Comparison of ENCODE assay signal across 19 cellular contexts in genomic region chrX:150869450-150869849, GRCh38. TPM values are rescaled to one million over a fixed set of nuclear protein-coding genes. Genes with fewer than 3 reads are reported as not detected.
DNase-seq lines count a peak whose midpoint lies in the region; ATAC-seq, FAIRE-seq and TF ChIP-seq lines count a peak whose summit lies in the region.
"Had no signal": no experiment of that assay in that cellular context is flagged by ENCODE, and none has a peak within 500 bp of the region (broad histone marks: within the 10 kb centered on the region; RNA-seq: fewer than 3 reads in every experiment).

No MANE protein-coding gene starts in this region.

- H2AK5ac ChIP-seq in IMR-90 (ENCODE audit: low read depth, low read length): no peak overlapping the region

- H3K9ac ChIP-seq in IMR-90 (ENCODE audit: low read depth, low read length) (no peak overlapping the region), kidney (ENCODE audit: low read length in 2 of 2) (no peak overlapping the region)

- H3K4ac ChIP-seq in IMR-90 (ENCODE audit: low read depth, low read length): no peak overlapping the region

- no peak overlapping the region for H3K4me3 ChIP-seq in IMR-90 (ENCODE audit: insufficient read depth, low read depth, low read length)
- no peak overlapping the region for H3K4me3 ChIP-seq in osteoblast (ENCODE audit: insufficient read depth, low read length)
- H3K4me3 ChIP-seq in kidney (ENCODE audit: low read length in 2 of 2): no peak overlapping the region

- H4K20me1 ChIP-seq in IMR-90 (ENCODE audit: insufficient read depth, low read length) (0 out of 2 replicates have a peak, but pooled peaks cover 4% of the 10 kb centered on the region), osteoblast (ENCODE audit: insufficient read depth, low read length) (no peaks in the 10 kb centered on the region)

- no peak overlapping the region for H3K18ac ChIP-seq in IMR-90 (ENCODE audit: low read depth, low read length)

- H4K91ac ChIP-seq in IMR-90 (ENCODE audit: insufficient read depth, low read depth, low read length): no peak overlapping the region

- dilution Hi-C loops in IMR-90 (cut with HindIII; ENCODE audit: low sequenced_read_pairs, unreplicated experiment): no loop called here

- intact Hi-C loops in IMR-90 (cut with micrococcal nuclease) (no loop called here), left cardiac atrium (cut with DNase I) (no loop called here), kidney (cut with DNase I) (no loop called here)

- H2BK20ac ChIP-seq in IMR-90 (ENCODE audit: low read depth, low read length): no peak overlapping the region

- H3K4me3 Mint-ChIP-seq in activated naive CD4-positive, alpha-beta T cell treated with anti-CD3 and anti-CD28 coated beads, Interleukin-2, amount 50 U/mL, for 24 hours: no peak overlapping the region
- H3K4me3 Mint-ChIP-seq in stimulated activated effector memory CD8-positive, alpha-beta T cell treated with anti-CD3 and anti-CD28 coated beads, Interleukin-12 subunit alpha, Interleukin-12 subunit beta, amount 100 ng/mL, for 72 hours: no peak overlapping the region
- H3K4me3 Mint-ChIP-seq: stimulated activated naive CD8-positive, alpha-beta T cell treated with anti-CD3 and anti-CD28 coated beads, Interleukin-15, Interleukin-2, amounts not matched to agents 100 ng/mL and 50 ng/mL, for 24 hours had no signal

- H3K56ac ChIP-seq in IMR-90 (ENCODE audit: extremely low read depth, insufficient read depth, low read length): no peak overlapping the region

- POLR2A ChIA-PET in IMR-90 (lab: Charles Lee; ENCODE audit: unreplicated experiment): no interaction called here

- H3K27me3 ChIP-seq in IMR-90 (ENCODE audit: control insufficient read depth, insufficient read depth, low read length) (no peaks in the 10 kb centered on the region), osteoblast (ENCODE audit: insufficient read depth, low read length) (no peaks in the 10 kb centered on the region)

- TF ChIP-seq CTCF in IMR-90 (conservative IDR thresholded peaks at IDR 0.05; ENCODE audit: low read depth, low read length) (no peak), osteoblast (IDR thresholded peaks at IDR 0.05; ENCODE audit: extremely low read depth, low read depth, low read length) (no peak), kidney (IDR thresholded peaks at IDR 0.05; ENCODE audit: borderline replicate concordance, extremely low read depth, insufficient read depth) (no peak), GM10266 (IDR thresholded peaks at IDR 0.05; ENCODE audit: control insufficient read depth, insufficient read depth, low read depth, missing control alignments) (no peak)

- TF ChIP-seq POLR2A in IMR-90 (IDR thresholded peaks at IDR 0.05; ENCODE audit: low read depth, low read length): no peak

- H2BK120ac ChIP-seq in IMR-90 (ENCODE audit: low read depth, low read length): no peak overlapping the region

- BruUV-seq in IMR-90 (replicated peaks; lab: Mats Ljungman, UMichigan): no TSS peak

- ATAC-seq in IMR-90 (ENCODE audit: low read depth) (no peak), left cardiac atrium (peak; percentile 61 to 74)
- ATAC-seq in stimulated activated effector memory CD8-positive, alpha-beta T cell treated with anti-CD3 and anti-CD28 coated beads, Interleukin-12 subunit alpha, Interleukin-12 subunit beta, amount 100 ng/mL, for 72 hours: no peak

- no peak for TF ChIP-seq RAD21 in IMR-90 (IDR thresholded peaks at IDR 0.05; ENCODE audit: low read length)

- H3K9me1 ChIP-seq in IMR-90 (ENCODE audit: insufficient read depth, low read length): no peaks in the 10 kb centered on the region; the same call in 1 of the 2 replicates

- no peak overlapping the region for H3K27ac ChIP-seq in IMR-90 (ENCODE audit: insufficient read depth, low read length)
- H3K27ac ChIP-seq in osteoblast (ENCODE audit: low read depth, low read length): no peak overlapping the region
- no peak overlapping the region for H3K27ac ChIP-seq in kidney (ENCODE audit: low read depth in 2 of 2, low read length in 2 of 2)
- H3K27ac ChIP-seq: epithelial cell of prostate, RWPE1 had no signal

- no CpG with 5 or more reads among the region's 3 CpGs for WGBS in IMR-90 (ENCODE audit: extremely low coverage in 2 of 2, insufficient read length in 1 of 2), 2 experiments

- peaks cover 35% of the 10 kb centered on the region for H3K4me1 Mint-ChIP-seq in activated naive CD4-positive, alpha-beta T cell treated with anti-CD3 and anti-CD28 coated beads, Interleukin-2, amount 50 U/mL, for 24 hours
- H3K4me1 Mint-ChIP-seq in stimulated activated effector memory CD8-positive, alpha-beta T cell treated with anti-CD3 and anti-CD28 coated beads, Interleukin-12 subunit alpha, Interleukin-12 subunit beta, amount 100 ng/mL, for 72 hours: peaks cover 49% of the 10 kb centered on the region

- no peaks in the 10 kb centered on the region for H3K36me3 ChIP-seq in IMR-90 (ENCODE audit: control insufficient read depth, insufficient read depth, low read length)
- H3K36me3 ChIP-seq in osteoblast (ENCODE audit: insufficient read depth, low read length): no peaks in the 10 kb centered on the region
- H3K36me3 ChIP-seq in kidney (ENCODE audit: control insufficient read depth in 1 of 2, insufficient read depth in 2 of 2, low read length in 2 of 2): no peaks in the 10 kb centered on the region

- H2AFZ ChIP-seq in IMR-90 (replicated peaks; ENCODE audit: low read length, poor library complexity) (no peak overlapping the region), osteoblast (ENCODE audit: low read length) (no peak overlapping the region)

- no peak overlapping the region for H4K5ac ChIP-seq in IMR-90 (ENCODE audit: low read depth, low read length)

- H2BK15ac ChIP-seq in IMR-90 (ENCODE audit: low read depth, low read length): no peak overlapping the region

- H3K4me2 ChIP-seq in IMR-90 (ENCODE audit: low read depth, low read length) (no peak overlapping the region), osteoblast (ENCODE audit: insufficient read depth, low read length) (no peak overlapping the region)

- in situ Hi-C loops in IMR-90 (cut with MboI; ENCODE audit: low sequenced_read_pairs): no loop called here

- H3K23ac ChIP-seq in IMR-90 (ENCODE audit: low read depth, low read length): no peak overlapping the region

- H3K14ac ChIP-seq in IMR-90 (replicated peaks; ENCODE audit: low read depth, low read length): no peak overlapping the region

- H2AK9ac ChIP-seq in IMR-90 (replicated peaks; ENCODE audit: low read depth, low read length, poor library complexity): no peak overlapping the region

- no peaks in the 10 kb centered on the region for H3K27me3 Mint-ChIP-seq in activated naive CD4-positive, alpha-beta T cell treated with anti-CD3 and anti-CD28 coated beads, Interleukin-2, amount 50 U/mL, for 24 hours
- H3K27me3 Mint-ChIP-seq: stimulated activated naive CD8-positive, alpha-beta T cell treated with anti-CD3 and anti-CD28 coated beads, Interleukin-15, Interleukin-2, amounts not matched to agents 100 ng/mL and 50 ng/mL, for 24 hours had no signal

- no peaks in the 10 kb centered on the region for H3K9me3 ChIP-seq in IMR-90 (ENCODE audit: control insufficient read depth, insufficient read depth, low read length)
- no peaks in the 10 kb centered on the region for H3K9me3 ChIP-seq in osteoblast (ENCODE audit: low read depth, low read length)
- H3K9me3 ChIP-seq in kidney (ENCODE audit: control insufficient read depth in 1 of 2, low read length in 2 of 2): no peaks in the 10 kb centered on the region

- H3K9me3 Mint-ChIP-seq in activated naive CD4-positive, alpha-beta T cell treated with anti-CD3 and anti-CD28 coated beads, Interleukin-2, amount 50 U/mL, for 24 hours: peaks cover 3% of the 10 kb centered on the region
- no peaks in the 10 kb centered on the region for H3K9me3 Mint-ChIP-seq in stimulated activated effector memory CD8-positive, alpha-beta T cell treated with anti-CD3 and anti-CD28 coated beads, Interleukin-12 subunit alpha, Interleukin-12 subunit beta, amount 100 ng/mL, for 72 hours
- H3K9me3 Mint-ChIP-seq: stimulated activated naive CD8-positive, alpha-beta T cell treated with anti-CD3 and anti-CD28 coated beads, Interleukin-15, Interleukin-2, amounts not matched to agents 100 ng/mL and 50 ng/mL, for 24 hours had no signal

- CTCF ChIA-PET in IMR-90 (lab: Yijun Ruan, JAX): no interaction called here

- peaks cover 7% of the 10 kb centered on the region; the same call in 1 of the 2 replicates for H3K4me1 ChIP-seq in IMR-90 (ENCODE audit: control insufficient read depth, insufficient read depth, low read length)
- H3K4me1 ChIP-seq in osteoblast (ENCODE audit: insufficient read depth, low read length): no peaks in the 10 kb centered on the region
- peaks cover 0 to 3% of the 10 kb centered on the region in 2 donors for H3K4me1 ChIP-seq in kidney (ENCODE audit: control insufficient read depth in 1 of 2, insufficient read depth in 1 of 2, low read depth in 1 of 2, low read length in 2 of 2)

- peak overlapping the region; percentile 59 for H3K27ac Mint-ChIP-seq in activated naive CD4-positive, alpha-beta T cell treated with anti-CD3 and anti-CD28 coated beads, Interleukin-2, amount 50 U/mL, for 24 hours
- peak overlapping the region; percentile 58 for H3K27ac Mint-ChIP-seq in stimulated activated effector memory CD8-positive, alpha-beta T cell treated with anti-CD3 and anti-CD28 coated beads, Interleukin-12 subunit alpha, Interleukin-12 subunit beta, amount 100 ng/mL, for 72 hours
- H3K27ac Mint-ChIP-seq: stimulated activated naive CD8-positive, alpha-beta T cell treated with anti-CD3 and anti-CD28 coated beads, Interleukin-15, Interleukin-2, amounts not matched to agents 100 ng/mL and 50 ng/mL, for 24 hours had no signal

- peaks cover 6% of the 10 kb centered on the region for H3K79me2 ChIP-seq in osteoblast (ENCODE audit: insufficient read depth, low read length)

- peaks cover 7% of the 10 kb centered on the region for H3K36me3 Mint-ChIP-seq in activated naive CD4-positive, alpha-beta T cell treated with anti-CD3 and anti-CD28 coated beads, Interleukin-2, amount 50 U/mL, for 24 hours
- H3K36me3 Mint-ChIP-seq in stimulated activated effector memory CD8-positive, alpha-beta T cell treated with anti-CD3 and anti-CD28 coated beads, Interleukin-12 subunit alpha, Interleukin-12 subunit beta, amount 100 ng/mL, for 72 hours: peaks cover 5% of the 10 kb centered on the region

- no peak overlapping the region for H2BK5ac ChIP-seq in IMR-90 (ENCODE audit: low read depth, low read length, poor library complexity, severe bottlenecking)

- no peak for FAIRE-seq in kidney (lab: Jason Lieb, UNC)

- no peak overlapping the region for H4K8ac ChIP-seq in IMR-90 (ENCODE audit: low read depth in 2 of 2, low read length in 2 of 2)

- DNase-seq in activated naive CD4-positive, alpha-beta T cell treated with Interleukin-2 at 50 U/mL for 16 hours: no peak
- DNase-seq in IMR-90 (no peak), left cardiac atrium (no peak), osteoblast (ENCODE audit: insufficient read length, low spot score, missing footprints) (no peak), kidney (no peak), GM10266 (ENCODE audit: extremely low spot score) (no peak)
- no peak for DNase-seq in stimulated activated effector memory CD8-positive, alpha-beta T cell treated with anti-CD3 and anti-CD28 coated beads, Interleukin-12 subunit alpha, Interleukin-12 subunit beta, amount 100 ng/mL, for 72 hours (ENCODE audit: low spot score in 2 of 2)
- DNase-seq: ACHN; activated T-cell treated with anti-CD3 and anti-CD28 coated beads, Interleukin-2, amount 50 U/mL, for 1 hour; COR-L47; GF-D8; MM.1S; NCI-H2029 treated with DMSO at 0.1 percent for 48 hours; NCI-H748 treated with DMSO at 0.1 percent for 48 hours; T-helper 2 cell had no signal

- H3K79me1 ChIP-seq in IMR-90 (ENCODE audit: low read depth in 1 of 2, low read length in 2 of 2): peaks cover 4 to 7% of the 10 kb centered on the region in 2 experiments; a peak in 2 of 4 replicates

RNA-seq across cellular contexts. Expression of gene CD99L2, which starts 29.0 kb away (rescaled TPM):
- total RNA-seq in IMR-90 (2012; rRNA removed) (17.4 and 20.6 TPM in 2 replicates), left cardiac atrium (10 to 100 TPM; 61.0 to 62.6 TPM), osteoblast (79.9 and 85.0 TPM in 2 replicates), kidney (38.0 TPM)
- polyA plus RNA-seq in IMR-90 (2012; rRNA removed) (41.4 and 43.0 TPM in 2 replicates), kidney (ENCODE audit: insufficient read depth, low read depth, low replicate concordance) (30.9 TPM)
- polyA plus RNA-seq in IMR-90 (2012; cell fraction: cytosol; rRNA removed): 49.7 and 67.4 TPM in 2 replicates
- 29.8 and 32.3 TPM in 2 replicates for polyA plus RNA-seq in IMR-90 (2012; cell fraction: nucleus; rRNA removed; ENCODE audit: low replicate concordance)

Comparison
In these comparisons a context has a peak if more than half of its experiments do, and no peak if none do; other contexts are left out.
1. ATAC-seq: peak in left cardiac atrium (2 of 2); none in IMR-90 (single experiment) and stimulated activated effector memory CD8-positive, alpha-beta T cell treated with anti-CD3 and anti-CD28 coated beads, Interleukin-12 subunit alpha, Interleukin-12 subunit beta, amount 100 ng/mL, for 72 hours (single experiment).